20 cellular contexts compared by ENCODE assay signal in genomic region chrX:130174937-130175336, GRCh38. TPM values are rescaled to one million over a fixed set of nuclear protein-coding genes. Genes with fewer than 3 reads are reported as not detected.
DNase-seq lines count a peak whose midpoint lies in the region; ATAC-seq lines count a peak whose summit lies in the region.
"Had no signal": no experiment of that assay in that cellular context is flagged by ENCODE, and none has a peak within 500 bp of the region (broad histone marks: within the 10 kb centered on the region; RNA-seq: fewer than 3 reads in every experiment).

No MANE protein-coding gene starts in this region.

- peaks cover 21% of the 10 kb centered on the region for H3K36me3 Mint-ChIP-seq in T-helper 1 cell treated with Interleukin-12 subunit alpha and Interleukin-12 subunit beta and Interleukin-4 antibody, amounts not matched to agents 30 μg/mL and 1 μg/mL, for 36 hours (ENCODE audit: low read depth)
- H3K36me3 Mint-ChIP-seq in CD4-positive, alpha-beta memory T cell: peaks cover 8 to 19% of the 10 kb centered on the region in 2 donors
- H3K36me3 Mint-ChIP-seq in activated CD8-positive, alpha-beta T cell treated with anti-CD3 and anti-CD28 coated beads, Interleukin-2, amount 10 ng/mL, durations not matched to agents 7 days and 5 days (ENCODE audit: low read depth): peaks cover 50% of the 10 kb centered on the region
- peaks cover 0 to 17% (median 4%) of the 10 kb centered on the region in 5 donors for H3K36me3 Mint-ChIP-seq in naive thymus-derived CD4-positive, alpha-beta T cell

- H3K9me3 Mint-ChIP-seq in T-helper 1 cell treated with Interleukin-12 subunit alpha and Interleukin-12 subunit beta and Interleukin-4 antibody, amounts not matched to agents 30 μg/mL and 1 μg/mL, for 36 hours: no peaks in the 10 kb centered on the region
- no peaks in the 10 kb centered on the region for H3K9me3 Mint-ChIP-seq in CD4-positive, alpha-beta memory T cell
- no peaks in the 10 kb centered on the region for H3K9me3 Mint-ChIP-seq in activated CD8-positive, alpha-beta T cell treated with anti-CD3 and anti-CD28 coated beads, Interleukin-2, amount 10 ng/mL, durations not matched to agents 7 days and 5 days (ENCODE audit: insufficient read depth)
- peaks cover 0 to 3% (median 0%) of the 10 kb centered on the region in 11 donors for H3K9me3 Mint-ChIP-seq in naive thymus-derived CD4-positive, alpha-beta T cell
- H3K9me3 Mint-ChIP-seq: central memory CD8-positive, alpha-beta T cell; neural progenitor cell had no signal

- no peaks in the 10 kb centered on the region for H3K9me3 ChIP-seq in CD4-positive, alpha-beta memory T cell (ENCODE audit: control insufficient read depth in 1 of 2, low read length in 2 of 2)
- no peaks in the 10 kb centered on the region for H3K9me3 ChIP-seq in naive thymus-derived CD4-positive, alpha-beta T cell (ENCODE audit: control insufficient read depth in 2 of 3, low read length in 3 of 3)
- H3K9me3 ChIP-seq: BE2C had no signal

- H3K4me1 ChIP-seq in CD4-positive, alpha-beta memory T cell (ENCODE audit: insufficient read depth, low read length): peaks cover 46% of the 10 kb centered on the region
- peaks cover 12 to 26% of the 10 kb centered on the region in 2 donors for H3K4me1 ChIP-seq in naive thymus-derived CD4-positive, alpha-beta T cell (ENCODE audit: control insufficient read depth in 2 of 2, insufficient read depth in 2 of 2, low read length in 2 of 2)

- H3K4me1 Mint-ChIP-seq in T-helper 1 cell treated with Interleukin-12 subunit alpha and Interleukin-12 subunit beta and Interleukin-4 antibody, amounts not matched to agents 30 μg/mL and 1 μg/mL, for 36 hours (ENCODE audit: low read depth): peaks cover 41% of the 10 kb centered on the region
- peaks cover 26 to 73% (median 36%) of the 10 kb centered on the region in 4 donors for H3K4me1 Mint-ChIP-seq in CD4-positive, alpha-beta memory T cell
- H3K4me1 Mint-ChIP-seq in activated CD8-positive, alpha-beta T cell treated with anti-CD3 and anti-CD28 coated beads, Interleukin-2, amount 10 ng/mL, durations not matched to agents 7 days and 5 days (ENCODE audit: low read depth): peaks cover 64% of the 10 kb centered on the region
- H3K4me1 Mint-ChIP-seq in naive thymus-derived CD4-positive, alpha-beta T cell: peaks cover 13 to 58% (median 56%) of the 10 kb centered on the region in 7 donors

- peak overlapping the region; percentile 65 for H3K27ac Mint-ChIP-seq in T-helper 1 cell treated with Interleukin-12 subunit alpha and Interleukin-12 subunit beta and Interleukin-4 antibody, amounts not matched to agents 30 μg/mL and 1 μg/mL, for 36 hours
- peak overlapping the region in 4 of 7 donors; percentile 11 to 91 (median 58) for H3K27ac Mint-ChIP-seq in CD4-positive, alpha-beta memory T cell
- H3K27ac Mint-ChIP-seq in activated CD8-positive, alpha-beta T cell treated with anti-CD3 and anti-CD28 coated beads, Interleukin-2, amount 10 ng/mL, durations not matched to agents 7 days and 5 days: peak overlapping the region; percentile 62
- peak overlapping the region in 7 of 9 donors; percentile 20 to 94 (median 57) for H3K27ac Mint-ChIP-seq in naive thymus-derived CD4-positive, alpha-beta T cell

- DNase-seq in T-helper 1 cell: no peak
- no peak for DNase-seq in CD4-positive, alpha-beta memory T cell
- no peak for DNase-seq in activated CD8-positive, alpha-beta T cell treated with anti-CD3 and anti-CD28 coated beads, Interleukin-2, amount 10 ng/mL, durations not matched to agents 7 days and 5 days
- no peak for DNase-seq in naive thymus-derived CD4-positive, alpha-beta T cell
- DNase-seq in SKM-1 treated with dmso at 0.1 percent for 144 hours (lab: John Stamatoyannopoulos, UW; ENCODE audit: unreplicated experiment): no peak
- DNase-seq: amniotic stem cell, DMS53, HCEC 1CT, hippocampal formation, mesenchymal stem cell, NCI-H1417, NCI-H774, WERI-Rb-1 had no signal

- ATAC-seq in activated CD8-positive, alpha-beta T cell treated with anti-CD3 and anti-CD28 coated beads, Interleukin-2, amount 10 ng/mL, durations not matched to agents 7 days and 5 days: no peak
- no peak for ATAC-seq in naive thymus-derived CD4-positive, alpha-beta T cell
- ATAC-seq in GM19397 (IDR thresholded peaks at IDR 0.05; ENCODE audit: unreplicated experiment) (no peak), esophagus mucosa (no peak)

- H3K27ac ChIP-seq in CD4-positive, alpha-beta memory T cell (ENCODE audit: low read depth, low read length): no peak overlapping the region
- H3K27ac ChIP-seq in naive thymus-derived CD4-positive, alpha-beta T cell (ENCODE audit: low read depth, low read length): no peak overlapping the region
- H3K27ac ChIP-seq: 22Rv1, neural progenitor cell, WERI-Rb-1 had no signal

- H3K27me3 ChIP-seq in CD4-positive, alpha-beta memory T cell (ENCODE audit: insufficient read depth, low read length): no peaks in the 10 kb centered on the region
- no peaks in the 10 kb centered on the region for H3K27me3 ChIP-seq in naive thymus-derived CD4-positive, alpha-beta T cell (ENCODE audit: control insufficient read depth in 2 of 2, insufficient read depth in 2 of 2, low read length in 2 of 2)
- H3K27me3 ChIP-seq: BE2C had no signal

- no peaks in the 10 kb centered on the region for H3K36me3 ChIP-seq in CD4-positive, alpha-beta memory T cell (ENCODE audit: insufficient read depth, low read length)
- H3K36me3 ChIP-seq in naive thymus-derived CD4-positive, alpha-beta T cell (ENCODE audit: control insufficient read depth in 2 of 3, insufficient read depth in 3 of 3, low read length in 3 of 3): peaks cover 0 to 14% (median 0%) of the 10 kb centered on the region in 3 experiments
- H3K36me3 ChIP-seq: neural progenitor cell, WERI-Rb-1 had no signal

- peak overlapping the region; percentile 91 for H3K4me3 Mint-ChIP-seq in T-helper 1 cell treated with Interleukin-12 subunit alpha and Interleukin-12 subunit beta and Interleukin-4 antibody, amounts not matched to agents 30 μg/mL and 1 μg/mL, for 36 hours
- H3K4me3 Mint-ChIP-seq in CD4-positive, alpha-beta memory T cell: peak overlapping the region in 4 of 8 donors; percentile 14 to 91 (median 88)
- H3K4me3 Mint-ChIP-seq in activated CD8-positive, alpha-beta T cell treated with anti-CD3 and anti-CD28 coated beads, Interleukin-2, amount 10 ng/mL, durations not matched to agents 7 days and 5 days: peak overlapping the region; percentile 41
- peak overlapping the region in 8 of 10 donors; percentile 12 to 96 (median 68) for H3K4me3 Mint-ChIP-seq in naive thymus-derived CD4-positive, alpha-beta T cell
- H3K4me3 Mint-ChIP-seq: neural progenitor cell had no signal

- H3K27me3 Mint-ChIP-seq in T-helper 1 cell treated with Interleukin-12 subunit alpha and Interleukin-12 subunit beta and Interleukin-4 antibody, amounts not matched to agents 30 μg/mL and 1 μg/mL, for 36 hours (ENCODE audit: low read depth): no peaks in the 10 kb centered on the region
- no peaks in the 10 kb centered on the region for H3K27me3 Mint-ChIP-seq in CD4-positive, alpha-beta memory T cell
- H3K27me3 Mint-ChIP-seq in activated CD8-positive, alpha-beta T cell treated with anti-CD3 and anti-CD28 coated beads, Interleukin-2, amount 10 ng/mL, durations not matched to agents 7 days and 5 days (ENCODE audit: low read depth): no peaks in the 10 kb centered on the region
- H3K27me3 Mint-ChIP-seq in naive thymus-derived CD4-positive, alpha-beta T cell: no peaks in the 10 kb centered on the region
- H3K27me3 Mint-ChIP-seq: central memory CD8-positive, alpha-beta T cell had no signal

- CTCF ChIA-PET in CD4-positive, alpha-beta memory T cell (lab: Charles Lee; ENCODE audit: partially characterized antibody): interaction anchor here (1.7 to 2.4 kb wide), 3 partner anchors 18 to 114 kb away, joined by 6 to 14 read pairs (median 12); no protein-coding TSS in a partner anchor
- CTCF ChIA-PET in activated CD8-positive, alpha-beta T cell treated with anti-CD3 and anti-CD28 coated beads, Interleukin-2, amount 10 ng/mL, durations not matched to agents 7 days and 5 days (lab: Charles Lee): no interaction called here
- CTCF ChIA-PET in naive thymus-derived CD4-positive, alpha-beta T cell (lab: Charles Lee): no interaction called here

- intact Hi-C loops in CD4-positive, alpha-beta memory T cell (cut with micrococcal nuclease): no loop called here
- intact Hi-C loops in naive thymus-derived CD4-positive, alpha-beta T cell (cut with micrococcal nuclease): loop anchor here in 1 of 2 donors (5.0 kb wide), 3 partner anchors 53 to 398 kb away; partner anchors contain the start of gene SASH3

- POLR2A ChIA-PET in CD4-positive, alpha-beta memory T cell (lab: Charles Lee; ENCODE audit: partially characterized antibody): no interaction called here
- POLR2A ChIA-PET in activated CD8-positive, alpha-beta T cell treated with anti-CD3 and anti-CD28 coated beads, Interleukin-2, amount 10 ng/mL, durations not matched to agents 7 days and 5 days (lab: Charles Lee): no interaction called here
- POLR2A ChIA-PET in naive thymus-derived CD4-positive, alpha-beta T cell (lab: Charles Lee): interaction anchor here (1.9 kb wide), 1 partner anchor 9 kb away, joined by 4 read pairs; the partner anchor contains the start of gene AIFM1

- no peak overlapping the region for H3K4me3 ChIP-seq in CD4-positive, alpha-beta memory T cell (ENCODE audit: low read length in 2 of 2)
- H3K4me3 ChIP-seq in naive thymus-derived CD4-positive, alpha-beta T cell (ENCODE audit: low read length): no peak overlapping the region
- H3K4me3 ChIP-seq: neural progenitor cell had no signal

RNA-seq across cellular contexts. Expression of gene RAB33A, which starts 3.2 kb away (rescaled TPM):
- 10 to 100 TPM in 1 of 2 experiments, 1 to 10 TPM in 1; 9.7 to 10.1 TPM for total RNA-seq in CD4-positive, alpha-beta memory T cell
- 1 to 10 TPM; 5.6 to 10.0 TPM for polyA plus RNA-seq in CD4-positive, alpha-beta memory T cell
- total RNA-seq in activated CD8-positive, alpha-beta T cell treated with anti-CD3 and anti-CD28 coated beads, Interleukin-2, amount 10 ng/mL, durations not matched to agents 7 days and 5 days: 10 to 100 TPM; 31.6 to 32.7 TPM
- total RNA-seq in naive thymus-derived CD4-positive, alpha-beta T cell: 10 to 100 TPM in 3 of 5 experiments, 1 to 10 TPM in 2; 2.9 to 25.6 (median 11.9) TPM
- polyA plus RNA-seq in naive thymus-derived CD4-positive, alpha-beta T cell: 10 to 100 TPM in 1 of 2 donors, 1 to 10 TPM in 1; 7.6 to 15.6 TPM
- total RNA-seq in esophagus mucosa: 0.20 TPM

RNA-seq across cellular contexts. Expression of gene AIFM1, which starts 9.3 kb away (rescaled TPM):
- 10 to 100 TPM; 20.0 to 23.6 TPM for total RNA-seq in CD4-positive, alpha-beta memory T cell
- polyA plus RNA-seq in CD4-positive, alpha-beta memory T cell: 10 to 100 TPM; 32.2 to 39.4 TPM
- 10 to 100 TPM; 43.4 to 47.6 TPM for total RNA-seq in activated CD8-positive, alpha-beta T cell treated with anti-CD3 and anti-CD28 coated beads, Interleukin-2, amount 10 ng/mL, durations not matched to agents 7 days and 5 days
- 10 to 100 TPM; 11.6 to 35.8 (median 21.1) TPM for total RNA-seq in naive thymus-derived CD4-positive, alpha-beta T cell
- 10 to 100 TPM; 24.8 to 35.4 TPM for polyA plus RNA-seq in naive thymus-derived CD4-positive, alpha-beta T cell
- total RNA-seq in esophagus mucosa: 21.9 TPM
